ENCODE assay signal across 16 cellular contexts in the genomic region with DNA sequence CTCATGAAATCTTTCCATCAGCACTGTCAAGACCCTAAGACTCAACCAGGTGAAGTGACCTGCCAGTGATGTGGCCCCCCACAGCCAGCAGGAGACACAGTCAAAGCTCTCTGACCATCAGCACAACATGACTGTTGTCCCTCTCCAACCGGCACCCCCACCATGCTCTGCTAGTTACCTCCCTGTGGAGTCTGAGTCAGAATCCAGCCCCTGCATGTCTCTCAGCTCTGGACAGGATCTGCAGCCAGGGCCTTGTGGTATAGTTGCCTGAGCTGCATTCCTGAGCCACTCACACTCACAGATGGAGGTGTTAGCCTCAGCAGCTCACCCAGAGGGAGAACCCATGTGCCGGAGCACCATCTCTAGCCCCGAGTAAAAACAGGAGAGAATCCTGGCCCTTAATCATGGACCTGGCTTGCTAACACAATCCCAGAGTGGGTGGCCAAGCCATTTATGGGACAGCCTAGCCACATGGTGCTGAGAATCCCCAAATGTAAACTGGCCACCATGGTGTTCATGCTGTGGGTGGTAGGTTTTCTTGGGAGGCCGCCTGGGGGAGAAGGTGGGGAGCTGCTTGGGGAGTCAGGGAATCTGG.
DNase-seq lines count a peak whose midpoint lies in the region; ATAC-seq and TF ChIP-seq lines count a peak whose summit lies in the region.
"Had no signal": no experiment of that assay in that cellular context is flagged by ENCODE, and none has a peak within 500 bp of the region (broad histone marks: within the 10 kb centered on the region; RNA-seq: fewer than 3 reads in every experiment).

No MANE protein-coding gene starts in this region.

- TF ChIP-seq CTCF in H9 (conservative IDR thresholded peaks at IDR 0.05) (no peak), WTC11 (IDR thresholded peaks at IDR 0.05) (no peak), hepatocyte (IDR thresholded peaks at IDR 0.05; ENCODE audit: poor library complexity) (no peak), WERI-Rb-1 (IDR thresholded peaks at IDR 0.05; ENCODE audit: low read depth, low read length) (no peak), Caco-2 (IDR thresholded peaks at IDR 0.05; ENCODE audit: insufficient read depth in 1 of 2, low read depth in 1 of 2, low read length in 1 of 2, severe bottlenecking in 1 of 2, unreplicated experiment in 1 of 2) (no peak)

- no peaks in the 10 kb centered on the region for H3K9me2 ChIP-seq in hepatocyte (replicated peaks; ENCODE audit: insufficient read depth)

- no peak overlapping the region for H3T11ph ChIP-seq in H9 (ENCODE audit: low read length)

- H3K79me2 ChIP-seq in H9 (ENCODE audit: insufficient read depth, low read length) (no peaks in the 10 kb centered on the region), hepatocyte (no peaks in the 10 kb centered on the region)
- H3K79me2 ChIP-seq: parathyroid adenoma had no signal

- no peak overlapping the region for H3K4ac ChIP-seq in H9 (ENCODE audit: low read depth, low read length)

- H2AK5ac ChIP-seq in H9 (ENCODE audit: insufficient read length, low read length) = no peak overlapping the region

- no peaks in the 10 kb centered on the region for H3K9me3 ChIP-seq in H9 (ENCODE audit: control insufficient read depth, low read depth, low read length)
- no peaks in the 10 kb centered on the region for H3K9me3 ChIP-seq in hepatocyte (ENCODE audit: low read depth)
- H3K9me3 ChIP-seq in WERI-Rb-1 (ENCODE audit: severe bottlenecking) = no peaks in the 10 kb centered on the region
- no peaks in the 10 kb centered on the region for H3K9me3 ChIP-seq in Caco-2

- BruUV-seq in Caco-2 (replicated peaks; lab: Mats Ljungman, UMichigan) = no TSS peak

- H2BK15ac ChIP-seq in H9 (ENCODE audit: low read depth, low read length) = no peak overlapping the region

- peaks cover 8% of the 10 kb centered on the region in 2 experiments; a peak in 3 of 4 replicates for H3K4me1 Mint-ChIP-seq in H9
- H3K4me1 Mint-ChIP-seq in WTC11 = no peaks in the 10 kb centered on the region
- no peaks in the 10 kb centered on the region for H3K4me1 Mint-ChIP-seq in Caco-2 (ENCODE audit: low read depth, unreplicated experiment)
- H3K4me1 Mint-ChIP-seq: central memory CD8-positive, alpha-beta T cell; stimulated activated naive CD8-positive, alpha-beta T cell treated with anti-CD3 and anti-CD28 coated beads, Interleukin-15, amount 100 ng/mL, for 72 hours had no signal

- H2BK120ac ChIP-seq in H9 (ENCODE audit: low read depth, low read length, poor library complexity, severe bottlenecking) = no peak overlapping the region

- WGBS in H9 (ENCODE audit: extremely low coverage, insufficient read length, low lambda C conversion rate) = no CpG with 5 or more reads among the region's 4 CpGs
- 75% methylated on average over 4 of the region's 4 CpGs for WGBS in hepatocyte (ENCODE audit: low lambda C conversion rate, missing lambda C conversion rate)

- H3K4me2 ChIP-seq in H9 (ENCODE audit: insufficient read depth, insufficient read length, low read length) (no peak overlapping the region), hepatocyte (no peak overlapping the region)

- no peak overlapping the region for H2BK20ac ChIP-seq in H9 (ENCODE audit: low read depth, low read length, poor library complexity, severe bottlenecking)

- no peak overlapping the region for H4K5ac ChIP-seq in H9 (ENCODE audit: insufficient read length, low read depth, low read length)

- H3K36me3 ChIP-seq in hepatocyte (replicated peaks; ENCODE audit: insufficient read depth, low read depth) (no peaks in the 10 kb centered on the region), WERI-Rb-1 (peaks cover 8% of the 10 kb centered on the region; the same call in 1 of the 2 replicates), Caco-2 (ENCODE audit: control insufficient read depth, insufficient read depth, low read length) (no peaks in the 10 kb centered on the region)

- no peaks in the 10 kb centered on the region; the same call in 1 of the 2 replicates for H3K27me3 ChIP-seq in H9 (ENCODE audit: insufficient read depth, low read length)
- H3K27me3 ChIP-seq in hepatocyte = no peaks in the 10 kb centered on the region
- H3K27me3 ChIP-seq in WERI-Rb-1 (ENCODE audit: insufficient read depth, low read depth, severe bottlenecking) = no peaks in the 10 kb centered on the region
- no peaks in the 10 kb centered on the region for H3K27me3 ChIP-seq in Caco-2 (replicated peaks; ENCODE audit: control insufficient read depth, insufficient read depth, low read length)

- H4K91ac ChIP-seq in H9 (ENCODE audit: insufficient read length, low read depth, low read length) = no peak overlapping the region

- H3K36me3 Mint-ChIP-seq in H9 (ENCODE audit: insufficient read depth in 1 of 3, low read depth in 3 of 3) = no peaks in the 10 kb centered on the region
- no peaks in the 10 kb centered on the region for H3K36me3 Mint-ChIP-seq in WTC11
- H3K36me3 Mint-ChIP-seq in Caco-2 (ENCODE audit: insufficient read depth, unreplicated experiment) = no peaks in the 10 kb centered on the region

- H3K18ac ChIP-seq in H9 (ENCODE audit: insufficient read length, low read depth, low read length) = no peak overlapping the region

- H3K79me1 ChIP-seq in H9 (ENCODE audit: insufficient read depth, low read depth, low read length, poor library complexity, severe bottlenecking) = no peaks in the 10 kb centered on the region

- H3K27me3 Mint-ChIP-seq in H9 (ENCODE audit: low read depth) (no peaks in the 10 kb centered on the region), WTC11 (ENCODE audit: low read depth) (no peaks in the 10 kb centered on the region; the same call in 1 of the 2 replicates), Caco-2 (ENCODE audit: insufficient read depth, unreplicated experiment) (no peaks in the 10 kb centered on the region)
- H3K27me3 Mint-ChIP-seq: central memory CD8-positive, alpha-beta T cell; stimulated activated naive CD8-positive, alpha-beta T cell treated with anti-CD3 and anti-CD28 coated beads, Interleukin-15, amount 100 ng/mL, for 72 hours had no signal

- no peak overlapping the region for H4K8ac ChIP-seq in H9 (replicated peaks; ENCODE audit: insufficient read length, low read depth, low read length)

- intact Hi-C loops in Caco-2 (cut with micrococcal nuclease; ENCODE audit: unreplicated experiment) = no loop called here

- H3K23ac ChIP-seq in H9 (ENCODE audit: insufficient read length, low read depth, low read length) = no peak overlapping the region

- H3K4me3 ChIP-seq in hepatocyte (no peak overlapping the region), WERI-Rb-1 (ENCODE audit: low read depth, low read length) (no peak overlapping the region), Caco-2 (ENCODE audit: low read depth, low read length) (no peak overlapping the region)
- H3K4me3 ChIP-seq: lung had no signal

- CTCF ChIA-PET in WTC11 (lab: Charles Lee) (no interaction called here), Caco-2 (lab: Charles Lee) (no interaction called here)

- no peak overlapping the region for H2AFZ ChIP-seq in H9 (ENCODE audit: low read length)
- no peak overlapping the region for H2AFZ ChIP-seq in hepatocyte
- H2AFZ ChIP-seq: parathyroid adenoma had no signal

- no peak overlapping the region for H2BK12ac ChIP-seq in H9 (ENCODE audit: insufficient read length, low read depth, low read length)

- no peak overlapping the region for H3K4me3 Mint-ChIP-seq in H9
- no peak overlapping the region for H3K4me3 Mint-ChIP-seq in WTC11
- H3K4me3 Mint-ChIP-seq in Caco-2 (ENCODE audit: unreplicated experiment) = no peak overlapping the region
- H3K4me3 Mint-ChIP-seq: central memory CD8-positive, alpha-beta T cell; stimulated activated naive CD8-positive, alpha-beta T cell treated with anti-CD3 and anti-CD28 coated beads, Interleukin-15, amount 100 ng/mL, for 72 hours had no signal

- no peak overlapping the region for H3K14ac ChIP-seq in H9 (ENCODE audit: insufficient read depth, low read length)

- ATAC-seq in WTC11 = peak; percentile 44
- ATAC-seq: stimulated activated naive CD8-positive, alpha-beta T cell treated with anti-CD3 and anti-CD28 coated beads, Interleukin-15, amount 100 ng/mL, for 72 hours had no signal

- H3K9ac ChIP-seq in H9 (ENCODE audit: extremely low read depth, insufficient read length, low read length) = no peak overlapping the region
- H3K9ac ChIP-seq: parathyroid adenoma had no signal

- H3K4me1 ChIP-seq in H9 (ENCODE audit: insufficient read depth, low read length) = no peaks in the 10 kb centered on the region
- H3K4me1 ChIP-seq in hepatocyte (ENCODE audit: insufficient read depth) = no peaks in the 10 kb centered on the region
- H3K4me1 ChIP-seq in Caco-2 = no peaks in the 10 kb centered on the region
- H3K4me1 ChIP-seq: parathyroid adenoma had no signal

- H3K27ac ChIP-seq in H9 (ENCODE audit: insufficient read length, low read depth, low read length) (no peak overlapping the region), hepatocyte (no peak overlapping the region), WERI-Rb-1 (no peak overlapping the region)
- H3K27ac ChIP-seq: parathyroid adenoma had no signal

- no peak overlapping the region for H3K56ac ChIP-seq in H9 (ENCODE audit: insufficient read length, low read depth, low read length)

- H3K27ac Mint-ChIP-seq in H9 = peak overlapping the region in 2 of 3 experiments; percentile 23 to 31; a peak in 2 of 7 replicates
- no peak overlapping the region for H3K27ac Mint-ChIP-seq in WTC11
- no peak overlapping the region for H3K27ac Mint-ChIP-seq in Caco-2 (ENCODE audit: unreplicated experiment)
- H3K27ac Mint-ChIP-seq: activated T-helper 2 cell treated with anti-CD3 and anti-CD28 coated beads, Interferon-gamma antibody, Interleukin-2, Interleukin-4, amounts not matched to agents 10 μg/mL and 5 μg/mL and 100 μg/mL, durations not matched to agents 14 hours and 24 hours and 36 hours; stimulated activated naive CD8-positive, alpha-beta T cell treated with anti-CD3 and anti-CD28 coated beads, Interleukin-15, amount 100 ng/mL, for 72 hours had no signal

- H4K20me1 ChIP-seq in H9 (ENCODE audit: control insufficient read depth, insufficient read depth, insufficient read length) = no peaks in the 10 kb centered on the region
- no peaks in the 10 kb centered on the region for H4K20me1 ChIP-seq in hepatocyte (ENCODE audit: insufficient read depth, poor library complexity, severe bottlenecking)

- POLR2A ChIA-PET in WTC11 (lab: Charles Lee) (no interaction called here), Caco-2 (lab: Charles Lee) (no interaction called here)

- DNase-seq in AG08395 (ENCODE audit: low spot score) (peak; percentile 82), H9 (no peak), WTC11 (ENCODE audit: low spot score) (no peak), hepatocyte (ENCODE audit: low spot score) (peak; percentile 27), WERI-Rb-1 (no peak), NCI-H2029 treated with DMSO at 0.1 percent for 48 hours (lab: John Stamatoyannopoulos, UW) (no peak), iPS-NIHi11 (ENCODE audit: low spot score) (no peak), Caco-2 (no peak)
- DNase-seq: activated CD4-positive, CD25-positive, alpha-beta regulatory T cell treated with anti-CD3 and anti-CD28 coated beads, Interleukin-2, amount 50 U/mL, for 72 hours; AML-193; NCI-H524 treated with DMSO at 0.1 percent for 48 hours; stimulated activated naive CD8-positive, alpha-beta T cell treated with anti-CD3 and anti-CD28 coated beads, Interleukin-15, amount 100 ng/mL, for 72 hours had no signal

- H2BK5ac ChIP-seq in H9 (ENCODE audit: insufficient read length, low read length) = no peak overlapping the region

- H3K9me3 Mint-ChIP-seq in H9 (no peaks in the 10 kb centered on the region), WTC11 (no peaks in the 10 kb centered on the region), Caco-2 (ENCODE audit: unreplicated experiment) (no peaks in the 10 kb centered on the region)
- H3K9me3 Mint-ChIP-seq: activated T-helper 2 cell treated with anti-CD3 and anti-CD28 coated beads, Interferon-gamma antibody, Interleukin-2, Interleukin-4, amounts not matched to agents 10 μg/mL and 5 μg/mL and 100 μg/mL, durations not matched to agents 14 hours and 24 hours and 36 hours; central memory CD8-positive, alpha-beta T cell had no signal

- no peaks in the 10 kb centered on the region for H3K23me2 ChIP-seq in H9 (ENCODE audit: insufficient read length, low read depth, low read length, poor library complexity, severe bottlenecking)

Comparison
In these comparisons a context has a peak if more than half of its experiments do, and no peak if none do; other contexts are left out.
1. DNase-seq: peak in AG08395 (single experiment) and hepatocyte (single experiment); none in H9 (single experiment), WTC11 (single experiment), WERI-Rb-1 (single experiment), NCI-H2029 treated with DMSO at 0.1 percent for 48 hours (single experiment), iPS-NIHi11 (single experiment) and Caco-2 (0 of 2).
2. H3K27ac Mint-ChIP-seq: peak in H9 (2 of 3); none in WTC11 (single experiment) and Caco-2 (single experiment).